13 cellular contexts compared by ENCODE assay signal in genomic region chr5:108259306-108259705, GRCh38.
DNase-seq lines count a peak whose midpoint lies in the region; ATAC-seq and TF ChIP-seq lines count a peak whose summit lies in the region.
"Had no signal": no experiment of that assay in that cellular context is flagged by ENCODE, and none has a peak within 500 bp of the region (broad histone marks: within the 10 kb centered on the region; RNA-seq: fewer than 3 reads in every experiment).

No MANE protein-coding gene starts in this region.

- no peaks in the 10 kb centered on the region for H4K20me1 ChIP-seq in OCI-LY7 (ENCODE audit: insufficient read depth, low read length)

- peak; percentile 45 for DNase-seq in dermis blood vessel endothelial cell
- DNase-seq in non-pigmented ciliary epithelial cell (ENCODE audit: low read depth): peak; percentile 26
- DNase-seq in activated gamma-delta T cell (lab: John Stamatoyannopoulos, UW): no peak
- DNase-seq in OCI-LY7 (ENCODE audit: low spot score): no peak
- DNase-seq: anterior cingulate cortex; gastrocnemius medialis; GDM1; NCI-H2171 treated with DMSO at 0.1 percent for 48 hours; stimulated activated CD4-positive, alpha-beta T cell treated with anti-CD3 and anti-CD28 coated beads, Interleukin-2, amount 100 ng/mL, for 24 hours; SW 1271 had no signal

- TF ChIP-seq CTCF in OCI-LY7 (conservative IDR thresholded peaks at IDR 0.05; ENCODE audit: low read length): no peak

- H3K4me3 ChIP-seq in OCI-LY7 (ENCODE audit: low read depth, low read length, poor library complexity, severe bottlenecking): no peak overlapping the region
- H3K4me3 ChIP-seq: gastrocnemius medialis had no signal

- no peak overlapping the region for H2AFZ ChIP-seq in OCI-LY7 (ENCODE audit: low read length)

- H3K36me3 ChIP-seq in OCI-LY7 (ENCODE audit: insufficient read depth, low read length): no peaks in the 10 kb centered on the region
- H3K36me3 ChIP-seq: gastrocnemius medialis had no signal

- H3K9me3 ChIP-seq in OCI-LY7 (ENCODE audit: low read length): no peaks in the 10 kb centered on the region
- H3K9me3 ChIP-seq: gastrocnemius medialis had no signal

- no peaks in the 10 kb centered on the region for H3K79me2 ChIP-seq in OCI-LY7 (ENCODE audit: insufficient read depth, low read depth, low read length)

- BruUV-seq in OCI-LY7 (replicated peaks; lab: Mats Ljungman, UMichigan): no TSS peak

- CTCF ChIA-PET in OCI-LY7 (lab: Charles Lee; ENCODE audit: unreplicated experiment): no interaction called here

- no peak overlapping the region for H3K4me2 ChIP-seq in OCI-LY7 (ENCODE audit: low read length)

- intact Hi-C loops in OCI-LY7 (cut with micrococcal nuclease; ENCODE audit: unreplicated experiment): no loop called here

- H3K4me1 ChIP-seq in OCI-LY7 (ENCODE audit: insufficient read depth, low read length, poor library complexity, severe bottlenecking): no peaks in the 10 kb centered on the region

- no peak overlapping the region for H3K27ac ChIP-seq in OCI-LY7 (ENCODE audit: low read depth, low read length, poor library complexity, severe bottlenecking)

- H3K9me2 ChIP-seq in OCI-LY7 (ENCODE audit: insufficient read depth, low read length): no peaks in the 10 kb centered on the region

- POLR2A ChIA-PET in OCI-LY7 (lab: Charles Lee): interaction anchor here (0.6 to 1.5 kb wide), 7 partner anchors 30 to 1039 kb away, joined by 3 to 7 read pairs (median 3); no protein-coding TSS in a partner anchor

- peak; percentile 53 for ATAC-seq in GM18867 (IDR thresholded peaks at IDR 0.05; ENCODE audit: unreplicated experiment)
- peak; percentile 52 for ATAC-seq in HG03280 (IDR thresholded peaks at IDR 0.05; ENCODE audit: unreplicated experiment)
- no peak for ATAC-seq in HG03457 (IDR thresholded peaks at IDR 0.05; ENCODE audit: unreplicated experiment)

Comparison
In these comparisons a context has a peak if more than half of its experiments do, and no peak if none do; other contexts are left out.
1. DNase-seq: peak in dermis blood vessel endothelial cell (single experiment) and non-pigmented ciliary epithelial cell (single experiment); none in activated gamma-delta T cell (single experiment) and OCI-LY7 (single experiment).